In the genomic region with DNA sequence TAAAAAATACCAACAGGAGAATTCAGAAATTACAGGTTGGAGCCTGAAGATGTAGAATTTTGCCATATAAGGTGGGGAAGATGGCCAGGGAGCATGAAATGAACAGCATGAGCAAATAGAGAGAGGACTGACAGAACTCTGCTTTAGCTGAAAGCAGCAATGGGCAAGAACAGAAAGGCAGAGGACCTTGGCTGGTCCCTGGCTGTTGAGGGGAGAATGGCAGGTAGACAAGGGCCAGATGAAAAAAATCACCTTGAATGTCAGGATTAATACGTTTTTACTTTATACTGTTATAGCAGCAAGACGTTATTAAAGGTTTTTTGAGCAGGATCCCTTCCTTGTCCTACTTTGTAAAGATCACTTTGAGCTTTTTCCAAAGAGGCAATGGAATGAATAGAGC, we compare ENCODE assay signal across 8 cellular contexts. TPM values are rescaled to one million over a fixed set of nuclear protein-coding genes. Genes with fewer than 3 reads are reported as not detected.
A peak's percentile ranks its signal among the peaks of the same experiment; 100 is the strongest.
DNase-seq lines count a peak whose midpoint lies in the region; ATAC-seq and TF ChIP-seq lines count a peak whose summit lies in the region.

No MANE protein-coding gene starts in this region.

- H3K9me3 Mint-ChIP-seq in GM23338 = no peaks in the 10 kb centered on the region
- no peaks in the 10 kb centered on the region for H3K9me3 Mint-ChIP-seq in activated CD4-positive, alpha-beta memory T cell treated with anti-CD3 and anti-CD28 coated beads, Interleukin-2, amount 10 ng/mL, durations not matched to agents 7 days and 5 days

- peaks cover 10% of the 10 kb centered on the region; the same call in 1 of the 2 replicates for H4K20me1 ChIP-seq in GM23338 (replicated peaks; ENCODE audit: insufficient read depth)

- H3K27me3 Mint-ChIP-seq in GM23338 (ENCODE audit: insufficient read depth, low read depth, poor library complexity) = no peaks in the 10 kb centered on the region
- no peaks in the 10 kb centered on the region for H3K27me3 Mint-ChIP-seq in activated CD4-positive, alpha-beta memory T cell treated with anti-CD3 and anti-CD28 coated beads, Interleukin-2, amount 10 ng/mL, durations not matched to agents 7 days and 5 days

- ATAC-seq in GM23338 (peak; percentile 50), HG03432 (IDR thresholded peaks at IDR 0.05; ENCODE audit: unreplicated experiment) (no peak)

- H3K79me2 ChIP-seq in GM23338 (replicated peaks; ENCODE audit: insufficient read depth) = peaks cover 55% of the 10 kb centered on the region

- peak overlapping the region; percentile 80 for H3K4me2 ChIP-seq in GM23338

- H3K4me3 ChIP-seq in BE2C (ENCODE audit: low read depth, low read length) (peak overlapping the region; percentile 96), GM23338 (peak overlapping the region; percentile 62), urinary bladder (ENCODE audit: low read depth, low read length) (peak overlapping the region; percentile 82)

- H3K27ac ChIP-seq in GM23338 (ENCODE audit: low read depth) = no peak overlapping the region
- no peak overlapping the region for H3K27ac ChIP-seq in urinary bladder (ENCODE audit: low read depth)

- peak overlapping the region; percentile 96 for H3K4me3 Mint-ChIP-seq in GM23338
- H3K4me3 Mint-ChIP-seq in activated CD4-positive, alpha-beta memory T cell treated with anti-CD3 and anti-CD28 coated beads, Interleukin-2, amount 10 ng/mL, durations not matched to agents 7 days and 5 days = peak overlapping the region; percentile 92

- no peaks in the 10 kb centered on the region for H3K9me3 ChIP-seq in BE2C

- H3K4me1 Mint-ChIP-seq in GM23338 = peaks cover 11% of the 10 kb centered on the region
- peaks cover 63% of the 10 kb centered on the region for H3K4me1 Mint-ChIP-seq in activated CD4-positive, alpha-beta memory T cell treated with anti-CD3 and anti-CD28 coated beads, Interleukin-2, amount 10 ng/mL, durations not matched to agents 7 days and 5 days

- DNase-seq in BE2C (no peak), GM23338 (ENCODE audit: low spot score) (peak; percentile 33), iPS-NIHi7 (ENCODE audit: extremely low spot score) (peak; percentile 40), KBM-7 (no peak), NOMO-1 treated with DMSO at 0.1 percent for 48 hours (lab: John Stamatoyannopoulos, UW; ENCODE audit: unreplicated experiment) (no peak)
- no peak for DNase-seq in activated CD4-positive, alpha-beta memory T cell treated with anti-CD3 and anti-CD28 coated beads, Interleukin-2, amount 10 ng/mL, durations not matched to agents 7 days and 5 days

- H3K27me3 ChIP-seq in BE2C (no peaks in the 10 kb centered on the region), GM23338 (ENCODE audit: insufficient read depth) (no peaks in the 10 kb centered on the region)

- H3K27ac Mint-ChIP-seq in GM23338 = peak overlapping the region; percentile 100
- H3K27ac Mint-ChIP-seq in activated CD4-positive, alpha-beta memory T cell treated with anti-CD3 and anti-CD28 coated beads, Interleukin-2, amount 10 ng/mL, durations not matched to agents 7 days and 5 days = peak overlapping the region; percentile 95

- H3K36me3 ChIP-seq in BE2C (peaks cover 29% of the 10 kb centered on the region), GM23338 (ENCODE audit: insufficient read depth) (peaks cover 20% of the 10 kb centered on the region; the same call in 1 of the 2 replicates), urinary bladder (ENCODE audit: insufficient read depth) (no peaks in the 10 kb centered on the region)

- H3K36me3 Mint-ChIP-seq in GM23338 (ENCODE audit: low read depth) = peaks cover 33% of the 10 kb centered on the region
- H3K36me3 Mint-ChIP-seq in activated CD4-positive, alpha-beta memory T cell treated with anti-CD3 and anti-CD28 coated beads, Interleukin-2, amount 10 ng/mL, durations not matched to agents 7 days and 5 days (ENCODE audit: low read depth) = peaks cover 34% of the 10 kb centered on the region

- H2AFZ ChIP-seq in GM23338 = no peak overlapping the region

- H3K4me1 ChIP-seq in BE2C (peaks cover 2% of the 10 kb centered on the region; the same call in 1 of the 2 replicates), GM23338 (ENCODE audit: insufficient read depth) (peaks cover 10% of the 10 kb centered on the region), urinary bladder (ENCODE audit: insufficient read depth) (peaks cover 2% of the 10 kb centered on the region)

- in situ Hi-C loops in KBM-7 (cut with MboI; ENCODE audit: low pct_unique_long_range_greater_than_20kb, low sequenced_read_pairs) = no loop called here

- WGBS in urinary bladder = 29% methylated on average over 2 of the region's 2 CpGs

- H3K9me2 ChIP-seq in GM23338 (ENCODE audit: insufficient read depth) = no peaks in the 10 kb centered on the region

- POLR2A ChIA-PET in activated CD4-positive, alpha-beta memory T cell treated with anti-CD3 and anti-CD28 coated beads, Interleukin-2, amount 10 ng/mL, durations not matched to agents 7 days and 5 days (lab: Charles Lee) = interaction anchor here (1.1 to 3.6 kb wide), 12 partner anchors 10 to 629 kb away, joined by 3 to 48 read pairs (median 12); partner anchors contain the start of genes C6orf89, MTCH1 and PI16

- CTCF ChIA-PET in activated CD4-positive, alpha-beta memory T cell treated with anti-CD3 and anti-CD28 coated beads, Interleukin-2, amount 10 ng/mL, durations not matched to agents 7 days and 5 days (lab: Charles Lee) = interaction anchor here (0.9 to 6.1 kb wide), 14 partner anchors 10 to 259 kb away, joined by 4 to 89 read pairs (median 7); partner anchors contain the start of gene C6orf89

- TF ChIP-seq CTCF in BE2C (IDR thresholded peaks at IDR 0.05; ENCODE audit: low read depth, low read length) (peak; percentile 51), GM23338 (conservative IDR thresholded peaks at IDR 0.05; ENCODE audit: low read depth in 2 of 2) (peak; percentile 22 to 23; a peak in 2 of 4 replicates)

- no peaks in the 10 kb centered on the region for H3F3A ChIP-seq in GM23338 (replicated peaks; ENCODE audit: low read depth)

RNA-seq across cellular contexts. Expression of gene PPIL1, which starts 1.0 kb away (rescaled TPM):
- 69.1 TPM for polyA plus RNA-seq in BE2C (2012; ENCODE audit: insufficient read depth, insufficient read length, low read depth)
- total RNA-seq in GM23338 (2014; rRNA removed; shearing (Covaris generic)) = 79.4 and 82.9 TPM in 2 replicates
- polyA plus RNA-seq in GM23338 (2016; fragmentation: Nextera tagmentation; extraction: Ambion mirVana) (53.1 and 57.3 TPM in 2 replicates), urinary bladder (17.7 TPM)
- total RNA-seq in activated CD4-positive, alpha-beta memory T cell treated with anti-CD3 and anti-CD28 coated beads, Interleukin-2, amount 10 ng/mL, durations not matched to agents 7 days and 5 days = 10 to 100 TPM; 22.8 to 24.3 TPM
- 29.3 TPM for total RNA-seq in urinary bladder

RNA-seq across cellular contexts. Expression of gene C6orf89, which starts 12.1 kb away (rescaled TPM):
- polyA plus RNA-seq in BE2C (2012; ENCODE audit: insufficient read depth, insufficient read length, low read depth) = 30.3 TPM
- total RNA-seq in GM23338 (2014; rRNA removed; shearing (Covaris generic)) = 7.9 and 8.7 TPM in 2 replicates
- polyA plus RNA-seq in GM23338 (2016; fragmentation: Nextera tagmentation; extraction: Ambion mirVana) = 3.6 and 3.7 TPM in 2 replicates
- total RNA-seq in activated CD4-positive, alpha-beta memory T cell treated with anti-CD3 and anti-CD28 coated beads, Interleukin-2, amount 10 ng/mL, durations not matched to agents 7 days and 5 days = 10 to 100 TPM; 51.8 to 53.8 TPM
- 41.3 TPM for total RNA-seq in urinary bladder
- polyA plus RNA-seq in urinary bladder = 42.2 TPM

RNA-seq across cellular contexts. Expression of gene CPNE5, which starts 34.4 kb away (rescaled TPM):
- polyA plus RNA-seq in BE2C (2012; ENCODE audit: insufficient read depth, insufficient read length, low read depth) = not detected
- 0.12 and 0.14 TPM in 2 replicates for total RNA-seq in GM23338 (2014; rRNA removed; shearing (Covaris generic))
- polyA plus RNA-seq in GM23338 (2016; fragmentation: Nextera tagmentation; extraction: Ambion mirVana) = 0.37 and 0.42 TPM in 2 replicates
- total RNA-seq in activated CD4-positive, alpha-beta memory T cell treated with anti-CD3 and anti-CD28 coated beads, Interleukin-2, amount 10 ng/mL, durations not matched to agents 7 days and 5 days = 1 to 10 TPM; 4.0 TPM
- 4.5 TPM for total RNA-seq in urinary bladder
- 3.3 TPM for polyA plus RNA-seq in urinary bladder

Comparison
In these comparisons a context has a peak if more than half of its experiments do, and no peak if none do; other contexts are left out.
1. DNase-seq: peak in GM23338 (single experiment) and iPS-NIHi7 (single experiment); none in BE2C (single experiment), activated CD4-positive, alpha-beta memory T cell treated with anti-CD3 and anti-CD28 coated beads, Interleukin-2, amount 10 ng/mL, durations not matched to agents 7 days and 5 days (single experiment), KBM-7 (single experiment) and NOMO-1 treated with DMSO at 0.1 percent for 48 hours (single experiment).
2. Peak in every context shown above with its lines, with median percentiles within 50 percentile points of each other: H3K4me3 ChIP-seq.